Comparison of ENCODE assay signal across 8 cellular contexts in the genomic region with DNA sequence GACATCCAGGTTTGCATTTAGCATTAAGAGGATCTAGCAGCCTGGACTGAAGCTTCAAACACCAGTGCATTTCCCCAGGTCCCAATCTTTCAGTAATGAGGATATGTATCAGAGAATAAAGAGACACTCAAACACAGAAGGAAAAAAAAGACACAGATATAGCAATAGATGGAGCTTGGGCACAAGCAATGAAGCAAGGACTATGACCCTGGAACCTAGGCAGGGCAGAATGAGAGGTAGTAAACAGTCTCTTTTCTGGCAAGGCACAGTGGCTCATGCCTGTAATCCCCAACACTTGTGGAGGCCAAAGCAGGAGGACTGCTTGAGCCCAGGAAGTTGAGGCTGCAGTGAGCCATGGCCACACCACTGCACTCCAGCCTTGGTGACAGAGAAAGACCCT.
"Had no signal": no experiment of that assay in that cellular context is flagged by ENCODE, and none has a peak within 500 bp of the region (broad histone marks: within the 10 kb centered on the region; RNA-seq: fewer than 3 reads in every experiment).

No MANE protein-coding gene starts in this region.

- H3K4me3 ChIP-seq: GM23248, HAP-1, K562 had no signal

- H3K36me3 ChIP-seq: HAP-1 had no signal

- H3K4me1 ChIP-seq: HAP-1 had no signal

- DNase-seq: GM23248, GOT3, H7, HFFc6, IMR-90 had no signal

- ATAC-seq: HCT116, K562 had no signal

- H3K9me3 ChIP-seq: HAP-1 had no signal

- H3K27ac ChIP-seq: GM23248 had no signal

- H2AFZ ChIP-seq: GM23248 had no signal
